In the genomic region with DNA sequence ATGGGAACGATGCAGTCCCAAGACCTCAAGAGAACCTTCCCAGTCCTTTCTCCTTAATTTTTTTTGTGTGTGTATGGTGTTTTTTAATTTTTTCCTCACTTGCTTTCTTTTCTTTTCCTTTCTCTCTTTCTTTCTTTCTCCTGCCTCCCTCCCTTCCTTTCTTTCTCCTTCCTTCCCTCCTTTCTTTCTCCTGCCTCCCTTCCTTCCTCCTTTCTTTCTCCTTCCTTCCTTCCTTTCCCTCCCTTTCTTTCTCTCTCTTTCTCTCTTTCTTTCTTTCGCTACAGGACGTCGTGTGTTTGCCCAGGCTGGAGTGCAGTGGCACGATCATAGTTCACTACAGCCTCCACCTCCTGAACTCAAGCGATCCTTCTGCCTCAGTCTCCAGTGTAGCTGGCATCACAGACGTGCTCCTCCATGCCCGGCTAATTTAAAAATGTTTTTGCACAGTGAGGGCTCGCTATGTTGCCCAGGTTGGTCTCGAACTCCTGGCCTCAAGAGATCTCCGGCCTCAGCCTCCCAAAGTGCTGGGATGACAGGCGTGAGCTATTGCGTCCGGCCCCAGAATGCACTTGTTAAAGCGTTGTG, we compare ENCODE assay signal across 8 cellular contexts. TPM values are rescaled to one million over a fixed set of nuclear protein-coding genes. Genes with fewer than 3 reads are reported as not detected.
DNase-seq lines count a peak whose midpoint lies in the region; ATAC-seq, FAIRE-seq and TF ChIP-seq lines count a peak whose summit lies in the region.

No MANE protein-coding gene starts in this region.

- H3K9ac ChIP-seq in endothelial cell of umbilical vein (replicated peaks; ENCODE audit: extremely low read depth, insufficient read depth, low read length): no peak overlapping the region

- FAIRE-seq in endothelial cell of umbilical vein (lab: Jason Lieb, UNC) (no peak), pancreas (lab: Jason Lieb, UNC) (no peak), RCC 7860 (lab: Jason Lieb, UNC) (no peak)

- H3K4me2 ChIP-seq in PC-9 (peak overlapping the region; percentile 80), endothelial cell of umbilical vein (ENCODE audit: insufficient read depth, low read length) (no peak overlapping the region)

- H3K9me1 ChIP-seq in endothelial cell of umbilical vein (replicated peaks; ENCODE audit: control insufficient read depth, extremely low read depth, insufficient read depth, low read length): no peaks in the 10 kb centered on the region

- no peaks in the 10 kb centered on the region for H3K36me3 ChIP-seq in CD8-positive, alpha-beta T cell (ENCODE audit: insufficient read depth, low read length)
- H3K36me3 ChIP-seq in PC-9 (ENCODE audit: low read depth): no peaks in the 10 kb centered on the region
- no peaks in the 10 kb centered on the region for H3K36me3 ChIP-seq in endothelial cell of umbilical vein (ENCODE audit: control insufficient read depth in 2 of 2, extremely low read depth in 1 of 2, insufficient read depth in 2 of 2, low read length in 2 of 2)
- no peaks in the 10 kb centered on the region for H3K36me3 ChIP-seq in pancreas

- peaks cover 34% of the 10 kb centered on the region for H3F3A ChIP-seq in PC-9 (ENCODE audit: insufficient read depth, low read depth)

- CTCF ChIA-PET in CD8-positive, alpha-beta T cell (lab: Charles Lee): interaction anchor here (0.6 to 2.8 kb wide), 18 partner anchors 8 to 708 kb away, joined by 3 to 11 read pairs (median 4); partner anchors contain the start of gene SUMF2
- CTCF ChIA-PET in PC-9 (lab: Charles Lee): interaction anchor here (0.6 to 1.0 kb wide), 6 partner anchors 21 to 1194 kb away, joined by 5 to 10 read pairs (median 6); partner anchors contain the start of gene PSPH
- CTCF ChIA-PET in endothelial cell of umbilical vein (lab: Charles Lee): interaction anchor here (0.6 to 3.2 kb wide), 15 partner anchors 15 to 1204 kb away, joined by 3 to 52 read pairs (median 3); partner anchors contain the start of genes CCT6A, PHKG1, PSPH and SEC61G

- dilution Hi-C loops in endothelial cell of umbilical vein (cut with MboI; ENCODE audit: extremely low pct_ligation_motif_present, low sequenced_read_pairs): no loop called here

- H3K79me2 ChIP-seq in PC-9 (ENCODE audit: low read depth) (peaks cover 45% of the 10 kb centered on the region), endothelial cell of umbilical vein (ENCODE audit: control insufficient read depth, insufficient read depth, low read length) (peaks cover 12% of the 10 kb centered on the region)

- H3K27me3 Mint-ChIP-seq in CD8-positive, alpha-beta T cell (ENCODE audit: low read depth): no peaks in the 10 kb centered on the region

- no peak for ATAC-seq in CD8-positive, alpha-beta T cell
- ATAC-seq in pancreas: no peak

- no peaks in the 10 kb centered on the region for H3K9me3 ChIP-seq in CD8-positive, alpha-beta T cell (ENCODE audit: low read length)
- H3K9me3 ChIP-seq in PC-9 (ENCODE audit: insufficient read depth, low read depth): no peaks in the 10 kb centered on the region
- no peaks in the 10 kb centered on the region for H3K9me3 ChIP-seq in endothelial cell of umbilical vein (replicated peaks; ENCODE audit: control insufficient read depth, insufficient read depth, low read length)
- H3K9me3 ChIP-seq in pancreas: no peaks in the 10 kb centered on the region

- DNase-seq in CD8-positive, alpha-beta T cell: no peak
- DNase-seq in PC-9 (no peak), endothelial cell of umbilical vein (ENCODE audit: low read depth, low spot score) (no peak), pancreas (no peak), RCC 7860 (ENCODE audit: low spot score) (no peak), AG20443 (ENCODE audit: low spot score) (no peak)
- no peak for DNase-seq in stimulated activated CD4-positive, alpha-beta T cell treated with anti-CD3 and anti-CD28 coated beads, Interleukin-12 subunit alpha, Interleukin-12 subunit beta, amount 100 ng/mL, for 4 hours
- DNase-seq in activated CD4-positive, CD25-positive, alpha-beta regulatory T cell treated with anti-CD3 and anti-CD28 coated beads, Interleukin-2, amount 50 U/mL, for 72 hours: no peak

- no peak for TF ChIP-seq POLR2A in endothelial cell of umbilical vein (IDR thresholded peaks at IDR 0.05; ENCODE audit: low read depth, low read length)

- BruUV-seq in PC-9 (replicated peaks; lab: Mats Ljungman, UMichigan) (no TSS peak), endothelial cell of umbilical vein (replicated peaks; lab: Mats Ljungman, UMichigan) (no TSS peak)

- no peaks in the 10 kb centered on the region for H4K20me1 ChIP-seq in PC-9 (ENCODE audit: insufficient read depth)
- no peaks in the 10 kb centered on the region for H4K20me1 ChIP-seq in endothelial cell of umbilical vein (replicated peaks; ENCODE audit: control insufficient read depth, extremely low read depth, insufficient read depth, low read length)

- H2AFZ ChIP-seq in PC-9: peak overlapping the region; percentile 85
- H2AFZ ChIP-seq in endothelial cell of umbilical vein (ENCODE audit: low read depth, low read length): peak overlapping the region; percentile 95

- H3K4me1 ChIP-seq in CD8-positive, alpha-beta T cell (ENCODE audit: insufficient read depth, low read length): peaks cover 15% of the 10 kb centered on the region
- H3K4me1 ChIP-seq in PC-9 (replicated peaks; ENCODE audit: insufficient read depth) (peaks cover 19% of the 10 kb centered on the region), endothelial cell of umbilical vein (ENCODE audit: control insufficient read depth, extremely low read depth, insufficient read depth, low read length) (no peaks in the 10 kb centered on the region), pancreas (peaks cover 3 to 24% (median 12%) of the 10 kb centered on the region in 3 donors)

- peaks cover 3% of the 10 kb centered on the region for H3K36me3 Mint-ChIP-seq in CD8-positive, alpha-beta T cell

- POLR2A ChIA-PET in CD8-positive, alpha-beta T cell (lab: Charles Lee): interaction anchor here (0.7 to 1.5 kb wide), 8 partner anchors 9 to 494 kb away, joined by 3 to 6 read pairs (median 3); partner anchors contain the start of gene CHCHD2
- POLR2A ChIA-PET in PC-9 (lab: Charles Lee; ENCODE audit: unreplicated experiment) (interaction anchor here (0.6 to 1.9 kb wide), 2 partner anchors 88 to 107 kb away, joined by 3 to 10 read pairs; partner anchors contain the start of genes CCT6A and PSPH), endothelial cell of umbilical vein (lab: Charles Lee) (no interaction called here)

- peaks cover 35% of the 10 kb centered on the region for H3K4me1 Mint-ChIP-seq in CD8-positive, alpha-beta T cell (ENCODE audit: low read depth)

- peak overlapping the region; percentile 63 for H3K4me3 ChIP-seq in CD8-positive, alpha-beta T cell (ENCODE audit: low read depth, low read length)
- H3K4me3 ChIP-seq in PC-9 (peak overlapping the region; percentile 63), endothelial cell of umbilical vein (replicated peaks in 1 of 3; ENCODE audit: insufficient read depth in 1 of 3, low read depth in 1 of 3, low read length in 3 of 3) (no peak overlapping the region), pancreas (peak overlapping the region; percentile 10 to 63 (median 50))

- 69 to 76% methylated on average over 15 of the region's 15 CpGs for WGBS in pancreas, 2 donors

- H3K27ac Mint-ChIP-seq in CD8-positive, alpha-beta T cell: peak overlapping the region; percentile 88

- no peaks in the 10 kb centered on the region for H3K9me2 ChIP-seq in PC-9 (ENCODE audit: insufficient read depth)

- H3K4me3 Mint-ChIP-seq in CD8-positive, alpha-beta T cell: peak overlapping the region; percentile 78

- TF ChIP-seq CTCF in CD8-positive, alpha-beta T cell (IDR thresholded peaks at IDR 0.05): no peak
- TF ChIP-seq CTCF in PC-9 (conservative IDR thresholded peaks at IDR 0.05) (no peak), endothelial cell of umbilical vein (IDR thresholded peaks at IDR 0.05; ENCODE audit: extremely low read depth in 1 of 2, insufficient read depth in 1 of 2, low read depth in 1 of 2, low read length in 2 of 2) (no peak), pancreas (IDR thresholded peaks at IDR 0.05) (no peak)

- H3K9me3 Mint-ChIP-seq in CD8-positive, alpha-beta T cell: no peaks in the 10 kb centered on the region

- intact Hi-C loops in CD8-positive, alpha-beta T cell (cut with DNase I, micrococcal nuclease): loop anchor here (1.0 to 10.0 kb wide), 8 partner anchors 12 to 681 kb away; partner anchors contain the start of genes MRPS17 (in 2 of the 2), SUMF2 (in 1 of the 2), VOPP1 (in 1 of the 2) and ZNF713 (in 1 of the 2)
- intact Hi-C loops in PC-9 (cut with micrococcal nuclease; ENCODE audit: unreplicated experiment): loop anchor here (1.0 to 10.0 kb wide), 4 partner anchors 12 to 529 kb away; partner anchors contain the start of genes CCT6A, MRPS17 and PSPH
- intact Hi-C loops in endothelial cell of umbilical vein (cut with micrococcal nuclease): loop anchor here (1.0 to 10.0 kb wide), 5 partner anchors 88 to 389 kb away; partner anchors contain the start of genes CCT6A, PSPH and VOPP1
- intact Hi-C loops in pancreas (cut with DNase I): loop anchor here in 1 of 3 donors (10.0 kb wide), 1 partner anchor 319 kb away; no protein-coding TSS in a partner anchor

- peak overlapping the region; percentile 19 for H3K27ac ChIP-seq in CD8-positive, alpha-beta T cell (ENCODE audit: low read depth, low read length)
- H3K27ac ChIP-seq in PC-9 (peak overlapping the region; percentile 27; the same call in 1 of the 2 replicates), endothelial cell of umbilical vein (ENCODE audit: insufficient read depth, low read depth, low read length) (no peak overlapping the region), pancreas (peak overlapping the region; percentile 63 to 90 (median 86))

- H3K27me3 ChIP-seq in CD8-positive, alpha-beta T cell (ENCODE audit: insufficient read depth, low read length): no peaks in the 10 kb centered on the region
- H3K27me3 ChIP-seq in PC-9 (ENCODE audit: insufficient read depth, low read depth) (no peaks in the 10 kb centered on the region), endothelial cell of umbilical vein (ENCODE audit: control insufficient read depth in 2 of 2, insufficient read depth in 2 of 2, low read length in 2 of 2) (no peaks in the 10 kb centered on the region), pancreas (no peaks in the 10 kb centered on the region)

RNA-seq across cellular contexts. Expression of gene NIPSNAP2, which starts 0.7 kb away (rescaled TPM):
- 10 to 100 TPM; 36.5 to 38.9 TPM for total RNA-seq in CD8-positive, alpha-beta T cell
- total RNA-seq in PC-9 (2021) (96.1 and 97.5 TPM in 2 replicates), endothelial cell of umbilical vein (50.5 and 53.6 TPM in 2 replicates), pancreas (10 to 100 TPM; 18.7 to 31.1 (median 25.8) TPM)
- polyA plus RNA-seq in endothelial cell of umbilical vein (23.7 and 29.7 TPM in 2 replicates), pancreas (10 to 100 TPM; 22.2 to 37.5 TPM)
- polyA plus RNA-seq in endothelial cell of umbilical vein (2011; cell fraction: cytosol; rRNA removed): 35.3 and 39.2 TPM in 2 replicates
- polyA plus RNA-seq in endothelial cell of umbilical vein (2011; cell fraction: nucleus; rRNA removed): 26.0 and 31.1 TPM in 2 replicates
- polyA plus RNA-seq in endothelial cell of umbilical vein (2012): 32.6 and 43.8 TPM in 2 replicates
- 31.0 and 35.9 TPM in 2 replicates for polyA minus RNA-seq in endothelial cell of umbilical vein
- polyA minus RNA-seq in endothelial cell of umbilical vein (2011; cell fraction: cytosol; rRNA and poly(A)+ RNA removed): 23.7 TPM
- polyA minus RNA-seq in endothelial cell of umbilical vein (2011; cell fraction: nucleus; rRNA and poly(A)+ RNA removed): 30.4 and 39.2 TPM in 2 replicates

RNA-seq across cellular contexts. Expression of gene MRPS17, which starts 12.0 kb away (rescaled TPM):
- 1 to 10 TPM; 7.8 to 8.9 TPM for total RNA-seq in CD8-positive, alpha-beta T cell
- total RNA-seq in PC-9 (2021): 38.2 and 39.6 TPM in 2 replicates
- 19.5 TPM in 2 replicates for total RNA-seq in endothelial cell of umbilical vein
- polyA plus RNA-seq in endothelial cell of umbilical vein: 11.1 and 11.8 TPM in 2 replicates
- 14.6 and 15.8 TPM in 2 replicates for polyA plus RNA-seq in endothelial cell of umbilical vein (2011; cell fraction: cytosol; rRNA removed)
- 5.5 and 5.8 TPM in 2 replicates for polyA plus RNA-seq in endothelial cell of umbilical vein (2011; cell fraction: nucleus; rRNA removed)
- 20.9 and 29.7 TPM in 2 replicates for polyA plus RNA-seq in endothelial cell of umbilical vein (2012)
- polyA minus RNA-seq in endothelial cell of umbilical vein: 8.4 and 8.8 TPM in 2 replicates
- polyA minus RNA-seq in endothelial cell of umbilical vein (2011; cell fraction: cytosol; rRNA and poly(A)+ RNA removed): 7.3 TPM
- 2.0 and 4.4 TPM in 2 replicates for polyA minus RNA-seq in endothelial cell of umbilical vein (2011; cell fraction: nucleus; rRNA and poly(A)+ RNA removed)
- 1 to 10 TPM; 5.4 to 8.6 (median 7.0) TPM for total RNA-seq in pancreas
- polyA plus RNA-seq in pancreas: 1 to 10 TPM; 6.6 to 8.4 TPM

Comparison
In these comparisons a context has a peak if more than half of its experiments do, and no peak if none do; other contexts are left out.
1. H3K4me3 ChIP-seq: peak in CD8-positive, alpha-beta T cell (single experiment), PC-9 (single experiment) and pancreas (4 of 4); none in endothelial cell of umbilical vein (0 of 3).